9 cellular contexts compared by ENCODE assay signal in the genomic region with DNA sequence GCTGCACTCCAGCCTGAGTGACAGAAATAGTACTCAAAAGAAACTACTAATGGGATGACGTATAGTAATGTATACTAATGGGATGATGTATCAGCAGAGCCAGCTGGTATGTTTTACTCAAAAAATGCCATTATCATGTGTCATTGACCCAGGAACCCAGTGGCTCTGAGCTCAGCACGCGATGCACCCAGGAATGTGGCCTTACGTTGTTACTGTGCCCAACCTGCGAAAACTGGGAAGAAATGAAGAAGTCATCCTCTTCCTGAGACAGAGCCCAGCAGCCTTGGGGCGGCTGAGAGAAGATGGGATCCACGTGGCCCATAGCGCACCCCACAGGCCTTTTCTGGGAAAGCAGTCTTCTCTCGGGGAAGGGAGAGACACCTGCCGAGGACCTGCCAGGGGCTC. TPM values are rescaled to one million over a fixed set of nuclear protein-coding genes. Genes with fewer than 3 reads are reported as not detected.
A peak's percentile ranks its signal among the peaks of the same experiment; 100 is the strongest.
DNase-seq lines count a peak whose midpoint lies in the region; ATAC-seq and TF ChIP-seq lines count a peak whose summit lies in the region.
"Had no signal": no experiment of that assay in that cellular context is flagged by ENCODE, and none has a peak within 500 bp of the region (broad histone marks: within the 10 kb centered on the region; RNA-seq: fewer than 3 reads in every experiment).

No MANE protein-coding gene starts in this region.

- H3F3A ChIP-seq in GM23338 (replicated peaks; ENCODE audit: low read depth) = 0 out of 2 replicates have a peak, but pooled peaks cover 12% of the 10 kb centered on the region

- H3K36me3 ChIP-seq in GM23338 (ENCODE audit: insufficient read depth) = peaks cover 14% of the 10 kb centered on the region; the same call in 1 of the 2 replicates

- peak; percentile 84 for DNase-seq in GM23338 (ENCODE audit: low spot score)
- peak; percentile 72 for DNase-seq in SW480 (ENCODE audit: low spot score)
- DNase-seq in fibroblast of the aortic adventitia (ENCODE audit: low read depth) = peak; percentile 95
- no peak for DNase-seq in GF-D8 (lab: John Stamatoyannopoulos, UW)
- DNase-seq in NCI-H2171 (lab: John Stamatoyannopoulos, UW) = no peak
- DNase-seq: aorta had no signal

- H3K27ac Mint-ChIP-seq in GM23338 = no peak overlapping the region; the same call in 1 of the 2 replicates

- peaks cover 44% of the 10 kb centered on the region for H3K79me2 ChIP-seq in GM23338 (replicated peaks; ENCODE audit: insufficient read depth)

- ATAC-seq in GM23338 (peak; percentile 90), GM21717 (IDR thresholded peaks at IDR 0.05; ENCODE audit: unreplicated experiment) (no peak), GM18517 (IDR thresholded peaks at IDR 0.05; ENCODE audit: unreplicated experiment) (no peak)

- H3K27ac ChIP-seq in 22Rv1 (no peak overlapping the region), GM23338 (ENCODE audit: low read depth) (no peak overlapping the region)

- peaks cover 57% of the 10 kb centered on the region for H3K36me3 Mint-ChIP-seq in GM23338 (ENCODE audit: low read depth)

- peaks cover 14% of the 10 kb centered on the region for H3K27me3 Mint-ChIP-seq in GM23338 (ENCODE audit: insufficient read depth, low read depth, poor library complexity)

- H2AFZ ChIP-seq in GM23338 = no peak overlapping the region

- peak; percentile 26 for TF ChIP-seq CTCF in 22Rv1 (IDR thresholded peaks at IDR 0.05)
- peak; percentile 59 to 70 for TF ChIP-seq CTCF in GM23338 (conservative IDR thresholded peaks at IDR 0.05; ENCODE audit: low read depth in 2 of 2)
- peak; percentile 49 for TF ChIP-seq CTCF in fibroblast of the aortic adventitia (IDR thresholded peaks at IDR 0.05; ENCODE audit: insufficient read depth, low read length)

- H3K4me3 ChIP-seq in GM23338 (no peak overlapping the region), fibroblast of the aortic adventitia (ENCODE audit: low read depth, low read length) (no peak overlapping the region)

- H3K4me1 ChIP-seq in GM23338 (ENCODE audit: insufficient read depth) = no peaks in the 10 kb centered on the region

- no peak overlapping the region for H3K4me2 ChIP-seq in GM23338

- no peaks in the 10 kb centered on the region for H3K9me3 Mint-ChIP-seq in GM23338

- H3K4me3 Mint-ChIP-seq in GM23338 = no peak overlapping the region

- no peaks in the 10 kb centered on the region for H3K9me2 ChIP-seq in GM23338 (ENCODE audit: insufficient read depth)

- H3K27me3 ChIP-seq in GM23338 (ENCODE audit: insufficient read depth) = no peaks in the 10 kb centered on the region

- H3K4me1 Mint-ChIP-seq in GM23338 = no peaks in the 10 kb centered on the region; the same call in 1 of the 3 replicates

- H4K20me1 ChIP-seq in GM23338 (replicated peaks; ENCODE audit: insufficient read depth) = peaks cover 28% of the 10 kb centered on the region

TF ChIP-seq in GM23338, 12 proteins besides CTCF, POLR2A, EP300 and RAD21 (continues in another document):
- TF ChIP-seq, protein P1, sequence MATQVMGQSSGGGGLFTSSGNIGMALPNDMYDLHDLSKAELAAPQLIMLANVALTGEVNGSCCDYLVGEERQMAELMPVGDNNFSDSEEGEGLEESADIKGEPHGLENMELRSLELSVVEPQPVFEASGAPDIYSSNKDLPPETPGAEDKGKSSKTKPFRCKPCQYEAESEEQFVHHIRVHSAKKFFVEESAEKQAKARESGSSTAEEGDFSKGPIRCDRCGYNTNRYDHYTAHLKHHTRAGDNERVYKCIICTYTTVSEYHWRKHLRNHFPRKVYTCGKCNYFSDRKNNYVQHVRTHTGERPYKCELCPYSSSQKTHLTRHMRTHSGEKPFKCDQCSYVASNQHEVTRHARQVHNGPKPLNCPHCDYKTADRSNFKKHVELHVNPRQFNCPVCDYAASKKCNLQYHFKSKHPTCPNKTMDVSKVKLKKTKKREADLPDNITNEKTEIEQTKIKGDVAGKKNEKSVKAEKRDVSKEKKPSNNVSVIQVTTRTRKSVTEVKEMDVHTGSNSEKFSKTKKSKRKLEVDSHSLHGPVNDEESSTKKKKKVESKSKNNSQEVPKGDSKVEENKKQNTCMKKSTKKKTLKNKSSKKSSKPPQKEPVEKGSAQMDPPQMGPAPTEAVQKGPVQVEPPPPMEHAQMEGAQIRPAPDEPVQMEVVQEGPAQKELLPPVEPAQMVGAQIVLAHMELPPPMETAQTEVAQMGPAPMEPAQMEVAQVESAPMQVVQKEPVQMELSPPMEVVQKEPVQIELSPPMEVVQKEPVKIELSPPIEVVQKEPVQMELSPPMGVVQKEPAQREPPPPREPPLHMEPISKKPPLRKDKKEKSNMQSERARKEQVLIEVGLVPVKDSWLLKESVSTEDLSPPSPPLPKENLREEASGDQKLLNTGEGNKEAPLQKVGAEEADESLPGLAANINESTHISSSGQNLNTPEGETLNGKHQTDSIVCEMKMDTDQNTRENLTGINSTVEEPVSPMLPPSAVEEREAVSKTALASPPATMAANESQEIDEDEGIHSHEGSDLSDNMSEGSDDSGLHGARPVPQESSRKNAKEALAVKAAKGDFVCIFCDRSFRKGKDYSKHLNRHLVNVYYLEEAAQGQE (IDR thresholded peaks at IDR 0.05; ENCODE audit: unreplicated experiment) = no peak
- no peak for TF ChIP-seq EZH2 (IDR thresholded peaks at IDR 0.05; ENCODE audit: low read depth, unreplicated experiment)
- TF ChIP-seq POLR2AphosphoS5 (IDR thresholded peaks at IDR 0.05; ENCODE audit: low read depth) = no peak

RNA-seq across cellular contexts. Expression of gene UBE2J2, which starts 8.8 kb away (rescaled TPM):
- 70.2 and 73.5 TPM in 2 replicates for total RNA-seq in GM23338 (2014; rRNA removed; shearing (Covaris generic))
- polyA plus RNA-seq in GM23338 (2016; fragmentation: Nextera tagmentation; extraction: Ambion mirVana) = 47.1 and 49.5 TPM in 2 replicates
- 19.9 and 35.3 TPM in 2 replicates for total RNA-seq in fibroblast of the aortic adventitia (ENCODE audit: low replicate concordance)

RNA-seq across cellular contexts. Expression of gene SCNN1D, which starts 15.4 kb away (rescaled TPM):
- 0.70 and 1.4 TPM in 2 replicates for total RNA-seq in GM23338 (2014; rRNA removed; shearing (Covaris generic))
- polyA plus RNA-seq in GM23338 (2016; fragmentation: Nextera tagmentation; extraction: Ambion mirVana) = 1.7 and 1.8 TPM in 2 replicates
- total RNA-seq in fibroblast of the aortic adventitia (ENCODE audit: low replicate concordance) = 0.54 and 0.74 TPM in 2 replicates

RNA-seq across cellular contexts. Expression of gene C1QTNF12, which starts 18.3 kb away (rescaled TPM):
- total RNA-seq in GM23338 (2014; rRNA removed; shearing (Covaris generic)) = 3.0 and 4.1 TPM in 2 replicates
- polyA plus RNA-seq in GM23338 (2016; fragmentation: Nextera tagmentation; extraction: Ambion mirVana) = 4.1 and 4.2 TPM in 2 replicates
- total RNA-seq in fibroblast of the aortic adventitia (ENCODE audit: low replicate concordance) = 0.65 and 1.4 TPM in 2 replicates

RNA-seq across cellular contexts. Expression of gene B3GALT6, which starts 32.8 kb away (rescaled TPM):
- 26.5 and 33.5 TPM in 2 replicates for total RNA-seq in GM23338 (2014; rRNA removed; shearing (Covaris generic))
- 5.5 and 9.3 TPM in 2 replicates for polyA plus RNA-seq in GM23338 (2016; fragmentation: Nextera tagmentation; extraction: Ambion mirVana)
- 24.7 and 37.1 TPM in 2 replicates for total RNA-seq in fibroblast of the aortic adventitia (ENCODE audit: low replicate concordance)

RNA-seq across cellular contexts. Expression of gene SDF4, which starts 33.1 kb away (rescaled TPM):
- 51.6 and 62.6 TPM in 2 replicates for total RNA-seq in GM23338 (2014; rRNA removed; shearing (Covaris generic))
- polyA plus RNA-seq in GM23338 (2016; fragmentation: Nextera tagmentation; extraction: Ambion mirVana) = 45.0 and 49.2 TPM in 2 replicates
- 91.6 and 126 TPM in 2 replicates for total RNA-seq in fibroblast of the aortic adventitia (ENCODE audit: low replicate concordance)

Comparison
In these comparisons a context has a peak if more than half of its experiments do, and no peak if none do; other contexts are left out.
1. DNase-seq: peak in GM23338 (single experiment), SW480 (single experiment) and fibroblast of the aortic adventitia (single experiment); none in GF-D8 (single experiment) and NCI-H2171 (single experiment).
2. Peak in every context shown above with its lines, with median percentiles within 50 percentile points of each other: CTCF ChIP-seq.